8 cellular contexts compared by ENCODE assay signal in genomic region chr1:61053712-61054608, GRCh38. TPM values are rescaled to one million over a fixed set of nuclear protein-coding genes. Genes with fewer than 3 reads are reported as not detected.
DNase-seq lines count a peak whose midpoint lies in the region; ATAC-seq and TF ChIP-seq lines count a peak whose summit lies in the region.

No MANE protein-coding gene starts in this region.

- H3K4me3 ChIP-seq in HEK293 (ENCODE audit: low read depth, low read length) (no peak overlapping the region), right atrium auricular region (peak overlapping the region; percentile 24 to 59), rectal smooth muscle tissue (ENCODE audit: low read length) (peak overlapping the region; percentile 59)

- no peak overlapping the region for H3K27ac Mint-ChIP-seq in activated T-helper 17 cell treated with anti-CD3 and anti-CD28 coated beads, Interleukin-2, amount 50 U/mL, for 72 hours

- no peaks in the 10 kb centered on the region for H3K9me3 Mint-ChIP-seq in activated T-helper 17 cell treated with anti-CD3 and anti-CD28 coated beads, Interleukin-2, amount 50 U/mL, for 72 hours

- H3K27ac ChIP-seq in HEK293 (ENCODE audit: extremely low read depth, low read depth, low read length) (no peak overlapping the region), right atrium auricular region (peak overlapping the region; percentile 97 to 99), rectal smooth muscle tissue (ENCODE audit: low read depth, low read length) (peak overlapping the region; percentile 76)

- DNase-seq in right atrium auricular region (ENCODE audit: low spot score) = no peak
- no peak for DNase-seq in NCI-H2196 (lab: John Stamatoyannopoulos, UW; ENCODE audit: unreplicated experiment)
- DNase-seq in AML-193 (lab: John Stamatoyannopoulos, UW) = no peak

- no peak for ATAC-seq in activated T-helper 17 cell treated with anti-CD3 and anti-CD28 coated beads, Interleukin-2, amount 50 U/mL, for 72 hours (replicated peaks)
- ATAC-seq in HG02870 (IDR thresholded peaks at IDR 0.05; ENCODE audit: unreplicated experiment) (no peak), GM18867 (IDR thresholded peaks at IDR 0.05; ENCODE audit: unreplicated experiment) (no peak)

- H3K9ac ChIP-seq in rectal smooth muscle tissue (ENCODE audit: low read length) = no peak overlapping the region

- H3K4me1 Mint-ChIP-seq in activated T-helper 17 cell treated with anti-CD3 and anti-CD28 coated beads, Interleukin-2, amount 50 U/mL, for 72 hours = peaks cover 9% of the 10 kb centered on the region

- H3K9me3 ChIP-seq in HEK293 (ENCODE audit: control insufficient read depth, insufficient read depth, low read depth, low read length) (no peaks in the 10 kb centered on the region), right atrium auricular region (no peaks in the 10 kb centered on the region)

- peaks cover 53% of the 10 kb centered on the region for H3K27me3 Mint-ChIP-seq in activated T-helper 17 cell treated with anti-CD3 and anti-CD28 coated beads, Interleukin-2, amount 50 U/mL, for 72 hours

- H3K36me3 ChIP-seq in HEK293 (ENCODE audit: control insufficient read depth in 2 of 2, insufficient read depth in 1 of 2, low read length in 2 of 2) = no peaks in the 10 kb centered on the region
- H3K36me3 ChIP-seq in right atrium auricular region = no peaks in the 10 kb centered on the region
- no peaks in the 10 kb centered on the region for H3K36me3 ChIP-seq in rectal smooth muscle tissue (ENCODE audit: control insufficient read depth, insufficient read depth, low read length)

- no peaks in the 10 kb centered on the region for H3K36me3 Mint-ChIP-seq in activated T-helper 17 cell treated with anti-CD3 and anti-CD28 coated beads, Interleukin-2, amount 50 U/mL, for 72 hours (ENCODE audit: low read depth)

- POLR2A ChIA-PET in HEK293 (lab: Yijun Ruan, JAX) = no interaction called here

- CTCF ChIA-PET in HEK293 (lab: Yijun Ruan, JAX) = interaction anchor here (0.7 to 2.2 kb wide), 3 partner anchors 11 to 71 kb away, joined by 3 to 6 read pairs (median 4); no protein-coding TSS in a partner anchor

- peaks cover 15% of the 10 kb centered on the region for H3K4me1 ChIP-seq in HEK293 (ENCODE audit: control insufficient read depth, insufficient read depth, low read length)
- peaks cover 0 to 57% of the 10 kb centered on the region in 2 donors for H3K4me1 ChIP-seq in right atrium auricular region
- peaks cover 18% of the 10 kb centered on the region for H3K4me1 ChIP-seq in rectal smooth muscle tissue (ENCODE audit: control insufficient read depth, insufficient read depth, low read length)

- 0 out of 2 replicates have a peak, but pooled peaks have one; percentile 36 for TF ChIP-seq CTCF in HEK293 (tag by site-specific recombination; IDR thresholded peaks at IDR 0.05)
- peak in 1 of 2 donors; percentile 53 for TF ChIP-seq CTCF in right atrium auricular region (IDR thresholded peaks at IDR 0.05)

- H3K27me3 ChIP-seq in right atrium auricular region (no peaks in the 10 kb centered on the region), rectal smooth muscle tissue (ENCODE audit: control insufficient read depth, insufficient read depth, low read length) (no peaks in the 10 kb centered on the region)

- peak overlapping the region; percentile 74 for H3K4me3 Mint-ChIP-seq in activated T-helper 17 cell treated with anti-CD3 and anti-CD28 coated beads, Interleukin-2, amount 50 U/mL, for 72 hours

TF ChIP-seq in HEK293, 187 proteins besides CTCF, POLR2A, EP300 and RAD21 (continues in another document):
- TF ChIP-seq ZSCAN23 (tag by site-specific recombination; IDR thresholded peaks at IDR 0.05) = no peak
- TF ChIP-seq, protein P1, sequence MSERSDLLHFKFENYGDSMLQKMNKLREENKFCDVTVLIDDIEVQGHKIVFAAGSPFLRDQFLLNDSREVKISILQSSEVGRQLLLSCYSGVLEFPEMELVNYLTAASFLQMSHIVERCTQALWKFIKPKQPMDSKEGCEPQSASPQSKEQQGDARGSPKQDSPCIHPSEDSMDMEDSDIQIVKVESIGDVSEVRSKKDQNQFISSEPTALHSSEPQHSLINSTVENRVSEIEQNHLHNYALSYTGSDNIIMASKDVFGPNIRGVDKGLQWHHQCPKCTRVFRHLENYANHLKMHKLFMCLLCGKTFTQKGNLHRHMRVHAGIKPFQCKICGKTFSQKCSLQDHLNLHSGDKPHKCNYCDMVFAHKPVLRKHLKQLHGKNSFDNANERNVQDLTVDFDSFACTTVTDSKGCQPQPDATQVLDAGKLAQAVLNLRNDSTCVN (tag by site-specific recombination; optimal IDR thresholded peaks at IDR 0.05) = peak; percentile 34
- TF ChIP-seq MZF1 (tag by site-specific recombination; IDR thresholded peaks at IDR 0.05; ENCODE audit: borderline replicate concordance) = no peak
- TF ChIP-seq ZNF24 (tag by site-specific recombination; IDR thresholded peaks at IDR 0.05) = no peak
- TF ChIP-seq ZNF311 (tag by site-specific recombination; IDR thresholded peaks at IDR 0.05; ENCODE audit: borderline replicate concordance) = no peak
- TF ChIP-seq, protein P2, sequence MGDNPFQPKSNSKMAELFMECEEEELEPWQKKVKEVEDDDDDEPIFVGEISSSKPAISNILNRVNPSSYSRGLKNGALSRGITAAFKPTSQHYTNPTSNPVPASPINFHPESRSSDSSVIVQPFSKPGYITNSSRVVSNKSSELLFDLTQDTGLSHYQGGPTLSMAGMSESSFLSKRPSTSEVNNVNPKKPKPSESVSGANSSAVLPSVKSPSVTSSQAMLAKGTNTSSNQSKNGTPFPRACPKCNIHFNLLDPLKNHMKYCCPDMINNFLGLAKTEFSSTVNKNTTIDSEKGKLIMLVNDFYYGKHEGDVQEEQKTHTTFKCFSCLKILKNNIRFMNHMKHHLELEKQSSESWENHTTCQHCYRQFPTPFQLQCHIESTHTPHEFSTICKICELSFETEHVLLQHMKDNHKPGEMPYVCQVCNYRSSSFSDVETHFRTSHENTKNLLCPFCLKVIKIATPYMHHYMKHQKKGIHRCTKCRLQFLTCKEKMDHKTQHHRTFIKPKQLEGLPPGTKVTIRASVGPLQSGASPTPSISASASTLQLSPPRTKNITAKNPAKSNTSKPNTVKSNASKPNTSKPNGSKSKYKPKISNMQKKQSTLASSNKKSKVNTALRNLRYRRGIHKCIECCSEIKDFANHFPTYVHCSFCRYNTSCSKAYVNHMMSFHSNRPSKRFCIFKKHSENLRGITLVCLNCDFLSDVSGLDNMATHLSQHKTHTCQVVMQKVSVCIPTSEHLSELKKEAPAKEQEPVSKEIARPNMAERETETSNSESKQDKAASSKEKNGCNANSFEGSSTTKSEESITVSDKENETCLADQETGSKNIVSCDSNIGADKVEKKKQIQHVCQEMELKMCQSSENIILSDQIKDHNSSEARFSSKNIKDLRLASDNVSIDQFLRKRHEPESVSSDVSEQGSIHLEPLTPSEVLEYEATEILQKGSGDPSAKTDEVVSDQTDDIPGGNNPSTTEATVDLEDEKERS (tag by site-specific recombination; IDR thresholded peaks at IDR 0.05) = no peak
- TF ChIP-seq PRDM10 (tag by site-specific recombination; IDR thresholded peaks at IDR 0.05) = peak; percentile 79
- no peak for TF ChIP-seq ZNF76 (tag by site-specific recombination; IDR thresholded peaks at IDR 0.05; ENCODE audit: borderline replicate concordance, low read depth)
- no peak for TF ChIP-seq ZNF2 (tag by site-specific recombination; IDR thresholded peaks at IDR 0.05)
- TF ChIP-seq SP2 (tag by site-specific recombination; IDR thresholded peaks at IDR 0.05) = no peak
- no peak for TF ChIP-seq OVOL3 (tag by site-specific recombination; IDR thresholded peaks at IDR 0.05)
- TF ChIP-seq ZNF114 (tag by site-specific recombination; IDR thresholded peaks at IDR 0.05) = no peak
- no peak for TF ChIP-seq ZNF621 (tag by site-specific recombination; IDR thresholded peaks at IDR 0.05)
- no peak for TF ChIP-seq ZNF561 (tag by site-specific recombination; IDR thresholded peaks at IDR 0.05; ENCODE audit: borderline replicate concordance)
- TF ChIP-seq ZNF701 (tag by site-specific recombination; IDR thresholded peaks at IDR 0.05) = no peak
- no peak for TF ChIP-seq ZNF23 (tag by site-specific recombination; IDR thresholded peaks at IDR 0.05; ENCODE audit: borderline replicate concordance)
- TF ChIP-seq ZNF558 (tag by site-specific recombination; IDR thresholded peaks at IDR 0.05) = no peak

RNA-seq across cellular contexts. Expression of gene NFIA, which starts 28.4 kb away (rescaled TPM):
- 1 to 10 TPM; 3.5 to 5.1 TPM for total RNA-seq in activated T-helper 17 cell treated with anti-CD3 and anti-CD28 coated beads, Interleukin-2, amount 50 U/mL, for 72 hours
- 10 to 100 TPM; 75.3 to 81.3 TPM for total RNA-seq in right atrium auricular region

Comparison
In these comparisons a context has a peak if more than half of its experiments do, and no peak if none do; other contexts are left out.
1. RNA of gene NFIA, which starts 28.4 kb away (total RNA-seq): 75.3 to 81.3 TPM in right atrium auricular region; 3.5 to 5.1 TPM in activated T-helper 17 cell treated with anti-CD3 and anti-CD28 coated beads, Interleukin-2, amount 50 U/mL, for 72 hours; every median in the first group is over 10 times any median in the second.